In the genomic region with DNA sequence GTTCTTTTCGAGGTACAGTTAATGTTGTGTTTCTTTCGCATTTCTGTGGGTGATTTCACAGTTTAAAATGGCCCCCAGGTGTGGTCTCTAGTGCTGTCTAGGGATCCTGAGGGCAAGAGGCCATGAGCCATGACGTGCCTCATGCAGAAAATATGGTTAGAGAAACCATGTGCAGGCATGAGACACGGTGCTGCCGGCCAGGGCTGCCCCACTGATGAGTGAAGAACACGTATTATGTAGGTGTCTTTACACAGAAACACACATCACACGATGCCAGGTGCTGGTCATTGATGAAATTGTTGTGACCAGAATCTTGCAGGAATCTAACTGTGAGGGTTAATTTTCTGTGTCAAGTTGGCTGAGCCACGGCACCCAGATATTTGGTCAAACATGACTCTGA, we compare ENCODE assay signal across 18 cellular contexts.
DNase-seq lines count a peak whose midpoint lies in the region; ATAC-seq and TF ChIP-seq lines count a peak whose summit lies in the region.
"Had no signal": no experiment of that assay in that cellular context is flagged by ENCODE, and none has a peak within 500 bp of the region (broad histone marks: within the 10 kb centered on the region; RNA-seq: fewer than 3 reads in every experiment).

No MANE protein-coding gene starts in this region.

- H4K8ac ChIP-seq in neuronal stem cell (ENCODE audit: low read depth, low read length) = no peak overlapping the region

- peaks cover 6% of the 10 kb centered on the region for H3K4me1 Mint-ChIP-seq in endodermal cell
- H3K4me1 Mint-ChIP-seq in type B pancreatic cell (ENCODE audit: unreplicated experiment) = peaks cover 3% of the 10 kb centered on the region
- no peaks in the 10 kb centered on the region for H3K4me1 Mint-ChIP-seq in CD4-positive, alpha-beta memory T cell
- H3K4me1 Mint-ChIP-seq: B cell had no signal

- H3K27me3 ChIP-seq in right atrium auricular region = no peaks in the 10 kb centered on the region
- H3K27me3 ChIP-seq in endodermal cell (ENCODE audit: control insufficient read depth, insufficient read depth, low read length, poor library complexity, severe bottlenecking) = no peaks in the 10 kb centered on the region
- no peaks in the 10 kb centered on the region for H3K27me3 ChIP-seq in neuronal stem cell (ENCODE audit: control insufficient read depth in 3 of 3, insufficient read depth in 3 of 3, low read depth in 1 of 3, low read length in 3 of 3)
- H3K27me3 ChIP-seq in CD4-positive, alpha-beta memory T cell (ENCODE audit: insufficient read depth, low read length) = no peaks in the 10 kb centered on the region

- H3K4me3 Mint-ChIP-seq in endodermal cell (no peak overlapping the region), type B pancreatic cell (no peak overlapping the region)
- H3K4me3 Mint-ChIP-seq in CD4-positive, alpha-beta memory T cell = no peak overlapping the region
- H3K4me3 Mint-ChIP-seq: B cell; CD8-positive, alpha-beta T cell; GM23338; H9 had no signal

- H3K36me3 Mint-ChIP-seq in endodermal cell (ENCODE audit: low read depth) (no peaks in the 10 kb centered on the region), type B pancreatic cell (no peaks in the 10 kb centered on the region)
- H3K36me3 Mint-ChIP-seq in CD4-positive, alpha-beta memory T cell = no peaks in the 10 kb centered on the region
- H3K36me3 Mint-ChIP-seq: CD8-positive, alpha-beta T cell had no signal

- no peak overlapping the region for H2BK12ac ChIP-seq in neuronal stem cell (ENCODE audit: low read length)

- WGBS in endodermal cell (ENCODE audit: insufficient coverage in 1 of 2, insufficient read length in 1 of 2), 2 experiments = 93 to 95% methylated on average over 5 to 8 of the region's 8 CpGs
- no CpG with 5 or more reads among the region's 8 CpGs for WGBS in neuronal stem cell (ENCODE audit: extremely low coverage in 2 of 2, insufficient read length in 2 of 2, insufficient replicate concordance in 1 of 2), 2 donors

- DNase-seq in right atrium auricular region (ENCODE audit: low spot score) = peak; percentile 49
- DNase-seq in left cardiac atrium = no peak
- peak; percentile 17 for DNase-seq in endodermal cell
- no peak for DNase-seq in neuronal stem cell (ENCODE audit: low spot score)
- DNase-seq in type B pancreatic cell (ENCODE audit: extremely low spot score, unreplicated experiment) = no peak
- no peak for DNase-seq in activated naive CD4-positive, alpha-beta T cell (lab: John Stamatoyannopoulos, UW)
- DNase-seq in CD4-positive, alpha-beta memory T cell = no peak
- DNase-seq: ACHN; CD8-positive, alpha-beta T cell; COR-L47; DMS153; DMS79 treated with DMSO at 0.1 percent for 48 hours; EL; H9 had no signal

- no peak overlapping the region for H2BK120ac ChIP-seq in neuronal stem cell (ENCODE audit: low read depth, low read length)

- H3K4me3 ChIP-seq in right atrium auricular region = no peak overlapping the region
- H3K4me3 ChIP-seq in endodermal cell (ENCODE audit: low read length) = no peak overlapping the region
- no peak overlapping the region for H3K4me3 ChIP-seq in neuronal stem cell (ENCODE audit: low read length in 2 of 2)
- H3K4me3 ChIP-seq in CD4-positive, alpha-beta memory T cell (ENCODE audit: low read length in 2 of 2) = no peak overlapping the region
- H3K4me3 ChIP-seq: GM23338 had no signal

- H3K9me3 Mint-ChIP-seq in endodermal cell (peaks cover 3% of the 10 kb centered on the region), type B pancreatic cell (no peaks in the 10 kb centered on the region)
- peaks cover 0 to 4% (median 0%) of the 10 kb centered on the region in 8 donors for H3K9me3 Mint-ChIP-seq in CD4-positive, alpha-beta memory T cell
- H3K9me3 Mint-ChIP-seq: CD8-positive, alpha-beta T cell had no signal

- ATAC-seq in left cardiac atrium = no peak
- ATAC-seq in activated CD4-positive, CD25-positive, alpha-beta regulatory T cell treated with anti-CD3 and anti-CD28 coated beads, Interleukin-2, amount 50 U/mL, for 24 hours = no peak
- ATAC-seq: CD8-positive, alpha-beta T cell; GM23338 had no signal

- no peak overlapping the region for H2BK15ac ChIP-seq in neuronal stem cell (ENCODE audit: low read length)

- H3K4me2 ChIP-seq in neuronal stem cell (ENCODE audit: insufficient read depth, low read length, poor library complexity, severe bottlenecking) = no peak overlapping the region
- H3K4me2 ChIP-seq: GM23338 had no signal

- no peak overlapping the region for H3K27ac ChIP-seq in right atrium auricular region
- no peak overlapping the region for H3K27ac ChIP-seq in endodermal cell (ENCODE audit: low read depth, low read length)
- H3K27ac ChIP-seq in neuronal stem cell (replicated peaks; ENCODE audit: low read length) = no peak overlapping the region
- H3K27ac ChIP-seq in CD4-positive, alpha-beta memory T cell (ENCODE audit: low read depth, low read length) = no peak overlapping the region
- H3K27ac ChIP-seq: C4-2B had no signal

- H3K79me1 ChIP-seq in neuronal stem cell (ENCODE audit: low read depth, low read length) = no peaks in the 10 kb centered on the region

- H2AK5ac ChIP-seq in neuronal stem cell (ENCODE audit: low read depth, low read length) = no peak overlapping the region

- H3K9me3 ChIP-seq in right atrium auricular region = no peaks in the 10 kb centered on the region
- H3K9me3 ChIP-seq in endodermal cell (ENCODE audit: control insufficient read depth, low read length) = no peaks in the 10 kb centered on the region
- H3K9me3 ChIP-seq in neuronal stem cell (replicated peaks in 1 of 2; ENCODE audit: control insufficient read depth in 2 of 2, insufficient read depth in 1 of 2, low read depth in 1 of 2, low read length in 2 of 2) = no peaks in the 10 kb centered on the region
- no peaks in the 10 kb centered on the region for H3K9me3 ChIP-seq in CD4-positive, alpha-beta memory T cell (ENCODE audit: control insufficient read depth in 1 of 2, low read length in 2 of 2)

- H3K4me1 ChIP-seq in right atrium auricular region (no peaks in the 10 kb centered on the region), endodermal cell (ENCODE audit: control insufficient read depth, insufficient read depth, low read length) (no peaks in the 10 kb centered on the region), neuronal stem cell (ENCODE audit: control insufficient read depth in 2 of 2, insufficient read depth in 1 of 2, low read depth in 1 of 2, low read length in 2 of 2) (peaks cover 0 to under 1% of the 10 kb centered on the region in 2 donors)
- H3K4me1 ChIP-seq in CD4-positive, alpha-beta memory T cell (ENCODE audit: insufficient read depth, low read length) = no peaks in the 10 kb centered on the region

- no peak overlapping the region for H3K4ac ChIP-seq in neuronal stem cell (ENCODE audit: low read length)

- POLR2A ChIA-PET in CD4-positive, alpha-beta memory T cell (lab: Charles Lee; ENCODE audit: partially characterized antibody) = no interaction called here

- H3K9ac ChIP-seq in endodermal cell (ENCODE audit: extremely low read depth, low read length, poor library complexity, severe bottlenecking) = no peak overlapping the region
- H3K9ac ChIP-seq in neuronal stem cell (ENCODE audit: low read depth, low read length, poor library complexity) = no peak overlapping the region

- no peak overlapping the region for H3K14ac ChIP-seq in neuronal stem cell (ENCODE audit: low read length)

- H3K18ac ChIP-seq in neuronal stem cell (ENCODE audit: low read length) = peak overlapping the region; percentile 13

- no peak overlapping the region for H2AFZ ChIP-seq in neuronal stem cell (ENCODE audit: low read length)
- H2AFZ ChIP-seq: GM23338 had no signal

- TF ChIP-seq CTCF in right atrium auricular region (IDR thresholded peaks at IDR 0.05) = no peak
- no peak for TF ChIP-seq CTCF in endodermal cell (conservative IDR thresholded peaks at IDR 0.05)
- TF ChIP-seq CTCF in type B pancreatic cell (conservative IDR thresholded peaks at IDR 0.05) = no peak

- H3K27me3 Mint-ChIP-seq in endodermal cell (ENCODE audit: insufficient read depth) (peaks cover 17% of the 10 kb centered on the region), type B pancreatic cell (peaks cover 13% of the 10 kb centered on the region)
- H3K27me3 Mint-ChIP-seq in CD4-positive, alpha-beta memory T cell = peaks cover 3% of the 10 kb centered on the region in 2 donors

- no peak overlapping the region for H2BK5ac ChIP-seq in neuronal stem cell (ENCODE audit: low read length)

- H3K27ac Mint-ChIP-seq in endodermal cell (no peak overlapping the region), type B pancreatic cell (no peak overlapping the region)
- H3K27ac Mint-ChIP-seq in CD4-positive, alpha-beta memory T cell = no peak overlapping the region
- H3K27ac Mint-ChIP-seq: B cell; CD8-positive, alpha-beta T cell; GM23338 had no signal

- CTCF ChIA-PET in CD4-positive, alpha-beta memory T cell (lab: Charles Lee; ENCODE audit: partially characterized antibody) = no interaction called here

- no peak overlapping the region for H3K23ac ChIP-seq in neuronal stem cell (ENCODE audit: low read depth, low read length, poor library complexity)

- H3K36me3 ChIP-seq in right atrium auricular region (no peaks in the 10 kb centered on the region), endodermal cell (ENCODE audit: control insufficient read depth, insufficient read depth, low read length) (no peaks in the 10 kb centered on the region), neuronal stem cell (replicated peaks in 1 of 2; ENCODE audit: control insufficient read depth in 2 of 2, insufficient read depth in 2 of 2, low read length in 2 of 2) (no peaks in the 10 kb centered on the region)
- no peaks in the 10 kb centered on the region for H3K36me3 ChIP-seq in CD4-positive, alpha-beta memory T cell (ENCODE audit: insufficient read depth, low read length)

- no peak overlapping the region for H4K91ac ChIP-seq in neuronal stem cell (ENCODE audit: low read depth, low read length, poor library complexity)

- intact Hi-C loops in left cardiac atrium (cut with DNase I) = no loop called here
- intact Hi-C loops in CD4-positive, alpha-beta memory T cell (cut with micrococcal nuclease) = no loop called here

Comparison
In these comparisons a context has a peak if more than half of its experiments do, and no peak if none do; other contexts are left out.
1. DNase-seq: peak in right atrium auricular region (single experiment) and endodermal cell (single experiment); none in left cardiac atrium (single experiment), neuronal stem cell (single experiment), type B pancreatic cell (single experiment), activated naive CD4-positive, alpha-beta T cell (0 of 4) and CD4-positive, alpha-beta memory T cell (0 of 5).